In genomic region chr3:111712294-111713180, GRCh38 we compare ENCODE assay signal across 9 cellular contexts. TPM values are rescaled to one million over a fixed set of nuclear protein-coding genes. Genes with fewer than 3 reads are reported as not detected.
DNase-seq lines count a peak whose midpoint lies in the region; ATAC-seq and TF ChIP-seq lines count a peak whose summit lies in the region.
"Had no signal": no experiment of that assay in that cellular context is flagged by ENCODE, and none has a peak within 500 bp of the region (broad histone marks: within the 10 kb centered on the region; RNA-seq: fewer than 3 reads in every experiment).

No MANE protein-coding gene starts in this region.

- no peak overlapping the region for H3K9ac ChIP-seq in neuronal stem cell (ENCODE audit: low read depth, low read length, poor library complexity)

- no peaks in the 10 kb centered on the region for H3K9me3 ChIP-seq in neuronal stem cell (replicated peaks in 1 of 2; ENCODE audit: control insufficient read depth in 2 of 2, insufficient read depth in 1 of 2, low read depth in 1 of 2, low read length in 2 of 2)

- peak overlapping the region; percentile 48 for H3K18ac ChIP-seq in neuronal stem cell (ENCODE audit: low read length)

- TF ChIP-seq CTCF in GM20000 (IDR thresholded peaks at IDR 0.05; ENCODE audit: extremely low read depth, missing control alignments): no peak

- peaks cover 0 to 4% of the 10 kb centered on the region in 2 donors for H3K4me1 ChIP-seq in neuronal stem cell (ENCODE audit: control insufficient read depth in 2 of 2, insufficient read depth in 1 of 2, low read depth in 1 of 2, low read length in 2 of 2)

- H2BK5ac ChIP-seq in neuronal stem cell (ENCODE audit: low read length): peak overlapping the region; percentile 47

- peaks cover 2 to 31% of the 10 kb centered on the region in 2 donors for H3K36me3 ChIP-seq in neuronal stem cell (replicated peaks in 1 of 2; ENCODE audit: control insufficient read depth in 2 of 2, insufficient read depth in 2 of 2, low read length in 2 of 2)

- H3K4ac ChIP-seq in neuronal stem cell (ENCODE audit: low read length): no peak overlapping the region

- H3K14ac ChIP-seq in neuronal stem cell (ENCODE audit: low read length): no peak overlapping the region

- H3K79me1 ChIP-seq in neuronal stem cell (ENCODE audit: low read depth, low read length): no peaks in the 10 kb centered on the region

- DNase-seq in NCI-H1417 (lab: John Stamatoyannopoulos, UW) (peak in 2 of 3 experiments; percentile 91 to 94), amniotic epithelial cell (ENCODE audit: low read depth) (peak; percentile 78), neuronal stem cell (ENCODE audit: low spot score) (no peak), GM20000 (ENCODE audit: low spot score) (no peak), NCI-H1092 (lab: John Stamatoyannopoulos, UW) (no peak), NCI-H2029 treated with DMSO at 0.1 percent for 48 hours (lab: John Stamatoyannopoulos, UW) (no peak), CD1c-positive myeloid dendritic cell (ENCODE audit: extremely low spot score) (no peak)

- no peak overlapping the region for H2BK15ac ChIP-seq in neuronal stem cell (ENCODE audit: low read length)

- no peak overlapping the region for H4K8ac ChIP-seq in neuronal stem cell (ENCODE audit: low read depth, low read length)

- H2BK12ac ChIP-seq in neuronal stem cell (ENCODE audit: low read length): no peak overlapping the region

- H2AFZ ChIP-seq in neuronal stem cell (ENCODE audit: low read length): no peak overlapping the region

- H3K27me3 ChIP-seq in neuronal stem cell (ENCODE audit: control insufficient read depth in 3 of 3, insufficient read depth in 3 of 3, low read depth in 1 of 3, low read length in 3 of 3): no peaks in the 10 kb centered on the region

- peak; percentile 77 for ATAC-seq in GM19351 (IDR thresholded peaks at IDR 0.05; ENCODE audit: unreplicated experiment)

- H3K4me2 ChIP-seq in neuronal stem cell (ENCODE audit: insufficient read depth, low read length, poor library complexity, severe bottlenecking): no peak overlapping the region

- no peak overlapping the region for H3K4me3 ChIP-seq in neuronal stem cell (ENCODE audit: low read length in 2 of 2)
- H3K4me3 ChIP-seq: SK-N-MC had no signal

- H3K27ac ChIP-seq in neuronal stem cell (replicated peaks; ENCODE audit: low read length): no peak overlapping the region
- H3K27ac ChIP-seq: SK-N-MC had no signal

- no peak overlapping the region for H2BK120ac ChIP-seq in neuronal stem cell (ENCODE audit: low read depth, low read length)

- no CpG with 5 or more reads among the region's 16 CpGs for WGBS in neuronal stem cell (ENCODE audit: extremely low coverage in 2 of 2, insufficient read length in 2 of 2, insufficient replicate concordance in 1 of 2), 2 donors

- no peak overlapping the region for H2AK5ac ChIP-seq in neuronal stem cell (ENCODE audit: low read depth, low read length)

- no peak overlapping the region for H3K23ac ChIP-seq in neuronal stem cell (ENCODE audit: low read depth, low read length, poor library complexity)

- H4K91ac ChIP-seq in neuronal stem cell (ENCODE audit: low read depth, low read length, poor library complexity): no peak overlapping the region

RNA-seq across cellular contexts. Expression of gene PLCXD2, which starts 38.1 kb away (rescaled TPM):
- 2.3 TPM for polyA plus RNA-seq in neuronal stem cell (2013, experiment 1 of 2)
- polyA plus RNA-seq in neuronal stem cell (2013, experiment 2 of 2): 2.4 TPM

Comparison
In these comparisons a context has a peak if more than half of its experiments do, and no peak if none do; other contexts are left out.
1. DNase-seq: peak in NCI-H1417 (2 of 3) and amniotic epithelial cell (single experiment); none in neuronal stem cell (single experiment), GM20000 (single experiment), NCI-H1092 (single experiment), NCI-H2029 treated with DMSO at 0.1 percent for 48 hours (single experiment) and CD1c-positive myeloid dendritic cell (single experiment).